In the genomic region with DNA sequence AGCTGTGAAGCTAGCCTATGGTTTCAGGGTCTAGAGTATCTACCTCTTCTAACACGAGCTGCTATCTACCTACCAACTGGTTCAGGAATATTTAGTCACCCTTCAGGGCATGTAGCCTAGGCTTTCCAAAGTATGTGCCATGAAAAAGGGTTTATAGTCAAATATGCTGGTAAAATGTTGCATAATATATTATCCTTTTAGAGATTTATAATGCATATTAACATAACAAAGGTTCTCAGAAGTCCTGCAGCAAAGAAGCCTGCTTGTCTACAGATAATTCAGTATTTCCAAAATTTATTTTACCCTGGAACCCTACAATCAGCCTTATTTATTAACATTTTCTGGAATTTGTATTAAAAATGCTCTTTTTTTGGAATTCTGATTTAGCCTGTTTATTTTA, we compare ENCODE assay signal across 8 cellular contexts.
"Had no signal": no experiment of that assay in that cellular context is flagged by ENCODE, and none has a peak within 500 bp of the region (broad histone marks: within the 10 kb centered on the region; RNA-seq: fewer than 3 reads in every experiment).

No MANE protein-coding gene starts in this region.

- DNase-seq: GDM1, GF-D8 had no signal

- H3K4me3 ChIP-seq: GM12878 had no signal

- ATAC-seq: GM12878 had no signal

- FAIRE-seq: G401.6, GM12878, GM12891, GM12892, GM18507, GM19239 had no signal
